ENCODE assay signal across 26 cellular contexts in the genomic region with DNA sequence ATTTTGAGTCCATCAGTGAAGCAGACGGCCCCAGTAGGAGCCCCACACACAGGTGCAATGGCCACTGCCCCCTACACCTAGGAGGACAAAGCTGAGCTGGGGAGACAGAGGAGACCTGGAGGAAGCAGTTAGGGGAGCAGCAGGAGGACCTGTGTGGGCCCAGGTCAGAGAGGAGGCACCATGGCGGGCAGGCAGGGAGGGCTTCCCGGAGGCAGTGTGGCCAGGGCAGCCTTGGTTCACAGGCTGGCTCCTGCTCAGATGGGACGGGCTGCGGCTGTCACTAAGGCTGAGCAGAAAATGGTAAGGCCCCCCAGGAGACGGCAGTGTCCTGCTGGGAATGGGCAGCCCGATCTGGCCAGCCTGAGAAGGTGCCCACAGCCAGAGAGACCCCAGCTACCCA. TPM values are rescaled to one million over a fixed set of nuclear protein-coding genes. Genes with fewer than 3 reads are reported as not detected.
"Had no signal": no experiment of that assay in that cellular context is flagged by ENCODE, and none has a peak within 500 bp of the region (broad histone marks: within the 10 kb centered on the region; RNA-seq: fewer than 3 reads in every experiment).

No MANE protein-coding gene starts in this region.

- H3K27ac ChIP-seq: brain microvascular endothelial cell, cardiac muscle cell, KMS-11, Peyer's patch, RWPE1, SJCRH30, VCaP had no signal

- H3K4me3 ChIP-seq: cardiac muscle cell, MG63, Peyer's patch, SJCRH30 had no signal

- H3K27ac Mint-ChIP-seq: activated CD4-positive, alpha-beta memory T cell treated with anti-CD3 and anti-CD28 coated beads, Interleukin-2, amount 10 ng/mL, durations not matched to agents 7 days and 5 days; activated CD4-positive, alpha-beta T cell treated with anti-CD3 and anti-CD28 coated beads for 36 hours; activated naive CD4-positive, alpha-beta T cell treated with anti-CD3 and anti-CD28 coated beads for 36 hours; activated T-helper 17 cell treated with anti-CD3 and anti-CD28 coated beads, Interleukin-2, amount 50 U/mL, for 72 hours had no signal

- H3K4me3 Mint-ChIP-seq: activated CD4-positive, alpha-beta memory T cell treated with anti-CD3 and anti-CD28 coated beads, Interleukin-2, amount 10 ng/mL, durations not matched to agents 7 days and 5 days; activated CD4-positive, alpha-beta T cell treated with anti-CD3 and anti-CD28 coated beads for 36 hours; activated naive CD4-positive, alpha-beta T cell treated with anti-CD3 and anti-CD28 coated beads for 36 hours; activated T-helper 17 cell treated with anti-CD3 and anti-CD28 coated beads, Interleukin-2, amount 50 U/mL, for 72 hours had no signal

- H3K9me3 Mint-ChIP-seq: activated CD4-positive, alpha-beta memory T cell treated with anti-CD3 and anti-CD28 coated beads, Interleukin-2, amount 10 ng/mL, durations not matched to agents 7 days and 5 days; activated naive CD4-positive, alpha-beta T cell treated with anti-CD3 and anti-CD28 coated beads for 36 hours; activated T-helper 17 cell treated with anti-CD3 and anti-CD28 coated beads, Interleukin-2, amount 50 U/mL, for 72 hours had no signal

- H3K4me2 ChIP-seq: KMS-11, SK-N-SH had no signal

- H3K27me3 ChIP-seq: brain microvascular endothelial cell, cardiac muscle cell, MG63, Peyer's patch had no signal

- H3K9ac ChIP-seq: KMS-11, SK-N-SH had no signal

- DNase-seq: activated CD4-positive, alpha-beta memory T cell treated with anti-CD3 and anti-CD28 coated beads, Interleukin-2, amount 10 ng/mL, durations not matched to agents 7 days and 5 days; activated CD4-positive, alpha-beta T cell treated with anti-CD3 and anti-CD28 coated beads for 36 hours; activated CD4-positive, alpha-beta T cell treated with anti-CD3 and anti-CD28 coated beads, Interleukin-2, amount 50 U/mL, for 1 hour; activated gamma-delta T cell; activated naive CD4-positive, alpha-beta T cell treated with anti-CD3 and anti-CD28 coated beads for 36 hours; activated T-cell treated with anti-CD3 and anti-CD28 coated beads for 4 hours; activated T-cell treated with anti-CD3 and anti-CD28 coated beads, Interleukin-2, amount 50 U/mL, for 48 hours; brain microvascular endothelial cell; MG63; MV-4-11; NCI-H1105; NCI-H1436; NCI-H1694 treated with DMSO at 0.1 percent for 48 hours; NCI-H2029 treated with DMSO at 0.1 percent for 48 hours; NCI-H510A treated with DMSO at 0.1 percent for 48 hours; NCI-H69; Peyer's patch; Right ventricle myocardium superior; SJCRH30; SK-N-SH; T-helper 1 cell had no signal

- H3K27me3 Mint-ChIP-seq: activated CD4-positive, alpha-beta memory T cell treated with anti-CD3 and anti-CD28 coated beads, Interleukin-2, amount 10 ng/mL, durations not matched to agents 7 days and 5 days; activated T-helper 17 cell treated with anti-CD3 and anti-CD28 coated beads, Interleukin-2, amount 50 U/mL, for 72 hours had no signal

- H3K36me3 ChIP-seq: brain microvascular endothelial cell, cardiac muscle cell, Peyer's patch, SJCRH30 had no signal

- ATAC-seq: activated CD4-positive, alpha-beta T cell treated with anti-CD3 and anti-CD28 coated beads for 36 hours; activated T-helper 17 cell treated with anti-CD3 and anti-CD28 coated beads, Interleukin-2, amount 50 U/mL, for 72 hours had no signal

- H3K9me3 ChIP-seq: MG63, Peyer's patch, SJCRH30, SK-N-SH had no signal

RNA-seq across cellular contexts. Expression of a gene that starts 15.4 kb away (rescaled TPM):
- total RNA-seq: SJCRH30 had no signal

RNA-seq across cellular contexts. Expression of a gene that starts 56.4 kb away (rescaled TPM):
- total RNA-seq: cardiac muscle cell, Right ventricle myocardium superior had no signal
